ENCODE assay signal across 21 cellular contexts in the genomic region with DNA sequence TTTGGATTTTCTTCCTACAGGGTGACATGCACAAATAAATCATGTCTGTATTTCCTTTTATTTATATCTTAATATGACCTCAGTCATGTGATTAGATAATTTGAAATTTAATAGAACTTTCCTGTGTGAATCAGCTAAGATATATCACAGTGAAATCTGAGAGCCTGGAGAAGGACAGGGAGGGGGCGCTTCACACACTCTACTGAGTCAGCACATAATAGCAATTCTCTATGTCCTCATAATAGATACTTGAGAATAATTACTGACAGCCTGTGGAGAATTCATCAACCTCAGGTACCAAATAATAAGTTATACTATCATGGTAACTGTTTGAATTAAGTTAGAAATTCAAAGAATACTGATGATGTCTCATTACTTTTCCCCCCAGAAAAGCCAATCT.
"Had no signal": no experiment of that assay in that cellular context is flagged by ENCODE, and none has a peak within 500 bp of the region (broad histone marks: within the 10 kb centered on the region; RNA-seq: fewer than 3 reads in every experiment).

No MANE protein-coding gene starts in this region.

- H3K4me1 ChIP-seq: breast epithelium, SJSA1 had no signal

- DNase-seq: activated CD4-positive, alpha-beta T cell treated with anti-CD3 and anti-CD28 coated beads for 48 hours; activated CD4-positive, alpha-beta T cell treated with anti-CD3 and anti-CD28 coated beads, Interleukin-2, amount 50 U/mL, for 4 hours; activated CD4-positive, CD25-positive, alpha-beta regulatory T cell treated with anti-CD3 and anti-CD28 coated beads, Interleukin-2, amount 50 U/mL, for 72 hours; activated CD8-positive, alpha-beta memory T cell treated with anti-CD3 and anti-CD28 coated beads, Interleukin-2, amount 50 U/mL, for 48 hours; activated CD8-positive, alpha-beta T cell treated with anti-CD3 and anti-CD28 coated beads, Interleukin-2, amount 10 ng/mL, durations not matched to agents 7 days and 5 days; activated effector memory CD4-positive, alpha-beta T cell treated with Interleukin-2 at 50 U/mL for 16 hours; activated naive CD4-positive, alpha-beta T cell; activated T-cell treated with anti-CD3 and anti-CD28 coated beads, Interleukin-2, amount 50 U/mL, for 1 hour; aorta; central memory CD4-positive, alpha-beta T cell; KG1; NCI-H1048; NCI-H1694 treated with DMSO at 0.1 percent for 48 hours; NCI-H2081; NCI-H446 treated with DMSO at 0.1 percent for 48 hours; NCI-H524 treated with DMSO at 0.1 percent for 48 hours; PC-3; SHP77 had no signal

- H3K4me3 ChIP-seq: breast epithelium, SJSA1 had no signal

- H3K27me3 ChIP-seq: breast epithelium had no signal

- FAIRE-seq: RCC 7860 had no signal

- H3K9me3 ChIP-seq: SJSA1 had no signal

- H3K36me3 ChIP-seq: breast epithelium, SJSA1 had no signal

- H3K27ac ChIP-seq: breast epithelium, SJSA1 had no signal
